ENCODE assay signal across 8 cellular contexts in genomic region chr2:197435598-197436435, GRCh38. TPM values are rescaled to one million over a fixed set of nuclear protein-coding genes. Genes with fewer than 3 reads are reported as not detected.
DNase-seq lines count a peak whose midpoint lies in the region; ATAC-seq and TF ChIP-seq lines count a peak whose summit lies in the region.

No MANE protein-coding gene starts in this region.

- no peak for TF ChIP-seq POLR2A in thyroid gland (IDR thresholded peaks at IDR 0.05)

- peak overlapping the region; percentile 84 to 95 (median 85) for H3K27ac ChIP-seq in thyroid gland

- 30 to 35% methylated on average over 17 of the region's 17 CpGs for WGBS in thyroid gland, 2 donors

- peak overlapping the region; percentile 93 for H3K4me3 ChIP-seq in adipocyte (ENCODE audit: low read length)
- peak overlapping the region; percentile 39 to 95 (median 73) for H3K4me3 ChIP-seq in thyroid gland (replicated peaks in 1 of 3)

- no peak for TF ChIP-seq CTCF in thyroid gland (IDR thresholded peaks at IDR 0.05)

- H3K4me1 ChIP-seq in adipocyte (ENCODE audit: control insufficient read depth, insufficient read depth, low read length): peaks cover 30% of the 10 kb centered on the region
- H3K4me1 ChIP-seq in thyroid gland: peaks cover 26 to 32% of the 10 kb centered on the region in 2 donors

- ATAC-seq in HG03135 (IDR thresholded peaks at IDR 0.05; ENCODE audit: unreplicated experiment) (peak; percentile 2), left colon (peak; percentile 42), GM18870 (IDR thresholded peaks at IDR 0.05; ENCODE audit: unreplicated experiment) (no peak)

- no peaks in the 10 kb centered on the region for H3K27me3 ChIP-seq in adipocyte (replicated peaks; ENCODE audit: control insufficient read depth, insufficient read depth, low read length)
- no peaks in the 10 kb centered on the region for H3K27me3 ChIP-seq in thyroid gland

- H3K36me3 ChIP-seq in adipocyte (ENCODE audit: control insufficient read depth, insufficient read depth, low read length, severe bottlenecking): no peaks in the 10 kb centered on the region
- H3K36me3 ChIP-seq in thyroid gland: no peaks in the 10 kb centered on the region

- peak overlapping the region; percentile 100 for H3K9ac ChIP-seq in adipocyte (ENCODE audit: low read length)

- intact Hi-C loops in left colon (cut with DNase I, micrococcal nuclease): no loop called here
- intact Hi-C loops in thyroid gland (cut with DNase I): loop anchor here (10.0 kb wide), 1 partner anchor 79 kb away; the partner anchor contains the start of gene MOB4

- no peaks in the 10 kb centered on the region for H3K9me3 ChIP-seq in adipocyte (ENCODE audit: control insufficient read depth, low read length)
- H3K9me3 ChIP-seq in thyroid gland: no peaks in the 10 kb centered on the region

- DNase-seq in DMS53 treated with DMSO at 0.1 percent for 48 hours (lab: John Stamatoyannopoulos, UW; ENCODE audit: unreplicated experiment): peak; percentile 22
- DNase-seq in adipocyte (ENCODE audit: low read depth): no peak
- DNase-seq in left colon: no peak
- DNase-seq in thyroid gland: no peak
- no peak for DNase-seq in NCI-H524 (lab: John Stamatoyannopoulos, UW)
- no peak for DNase-seq in cortex of kidney (lab: John Stamatoyannopoulos, UW)

RNA-seq across cellular contexts. Expression of gene SF3B1, which starts 1.0 kb away (rescaled TPM):
- total RNA-seq in left colon (100 to 1,000 TPM; 193 to 201 TPM), thyroid gland (100 to 1,000 TPM; 297 to 948 (median 607) TPM)

RNA-seq across cellular contexts. Expression of gene COQ10B, which starts 17.5 kb away (rescaled TPM):
- total RNA-seq in left colon (10 to 100 TPM; 29.2 to 32.4 TPM), thyroid gland (10 to 100 TPM; 27.2 to 38.8 (median 30.0) TPM)
